Comparison of ENCODE assay signal across 25 cellular contexts in genomic region chr14:38053684-38054083, GRCh38.
DNase-seq lines count a peak whose midpoint lies in the region; ATAC-seq, FAIRE-seq and TF ChIP-seq lines count a peak whose summit lies in the region.
"Had no signal": no experiment of that assay in that cellular context is flagged by ENCODE, and none has a peak within 500 bp of the region (broad histone marks: within the 10 kb centered on the region; RNA-seq: fewer than 3 reads in every experiment).

No MANE protein-coding gene starts in this region.

- 0 out of 3 replicates have a peak, but pooled peaks have one; percentile 25 for ATAC-seq in RWPE2 (ENCODE audit: low read depth)
- peak; percentile 78 for ATAC-seq in left lung
- no peak for ATAC-seq in pancreas
- ATAC-seq: CD8-positive, alpha-beta T cell; HepG2; K562 had no signal

- H3K36me3 Mint-ChIP-seq in activated T-helper 2 cell treated with anti-CD3 and anti-CD28 coated beads, Interferon-gamma antibody, Interleukin-2, Interleukin-4, amounts not matched to agents 10 μg/mL and 5 μg/mL and 100 μg/mL, durations not matched to agents 14 hours and 24 hours and 36 hours (ENCODE audit: low read depth): no peaks in the 10 kb centered on the region

- peaks cover 5% of the 10 kb centered on the region for H3K27me3 Mint-ChIP-seq in activated T-helper 2 cell treated with anti-CD3 and anti-CD28 coated beads, Interferon-gamma antibody, Interleukin-2, Interleukin-4, amounts not matched to agents 10 μg/mL and 5 μg/mL and 100 μg/mL, durations not matched to agents 14 hours and 24 hours and 36 hours (ENCODE audit: low read depth)
- H3K27me3 Mint-ChIP-seq: B cell had no signal

- in situ Hi-C loops in GM13976 (cut with MboI; ENCODE audit: low sequenced_read_pairs, unreplicated experiment): no loop called here

- DNase-seq in cardiac muscle cell (ENCODE audit: low read depth in 1 of 2, low spot score in 1 of 2) (peak in 1 of 2 donors; percentile 31), cardiac septum (ENCODE audit: low spot score) (no peak), RWPE2 (ENCODE audit: low spot score) (no peak), left lung (no peak), GM13976 (ENCODE audit: low spot score) (no peak), pancreas (no peak)
- DNase-seq in stimulated activated CD8-positive, alpha-beta memory T cell treated with anti-CD3 and anti-CD28 coated beads, Interleukin-4, amount 100 ng/mL, for 48 hours: no peak
- DNase-seq in activated T-helper 2 cell treated with anti-CD3 and anti-CD28 coated beads, Interferon-gamma antibody, Interleukin-2, Interleukin-4, amounts not matched to agents 10 μg/mL and 5 μg/mL and 100 μg/mL, durations not matched to agents 14 hours and 24 hours and 36 hours (ENCODE audit: low spot score): no peak
- DNase-seq: Caco-2; CD8-positive, alpha-beta T cell; DMS79 treated with DMSO at 0.1 percent for 48 hours; H9; MM.1S; NCI-H2029; NCI-H446 treated with DMSO at 0.1 percent for 48 hours; NCI-H526; NCI-H82; NK-92 treated with Interleukin-12 subunit alpha and Interleukin-12 subunit beta, amount 100 ng/mL, for 24 hours; RPMI8226; SHP77 treated with DMSO at 0.1 percent for 48 hours had no signal

- H3K36me3 ChIP-seq in cardiac muscle cell: no peaks in the 10 kb centered on the region
- H3K36me3 ChIP-seq in RWPE2 (ENCODE audit: low read depth): no peaks in the 10 kb centered on the region
- no peaks in the 10 kb centered on the region for H3K36me3 ChIP-seq in left lung
- H3K36me3 ChIP-seq in pancreas: no peaks in the 10 kb centered on the region

- no peak overlapping the region for H3K4me3 Mint-ChIP-seq in activated T-helper 2 cell treated with anti-CD3 and anti-CD28 coated beads, Interferon-gamma antibody, Interleukin-2, Interleukin-4, amounts not matched to agents 10 μg/mL and 5 μg/mL and 100 μg/mL, durations not matched to agents 14 hours and 24 hours and 36 hours (ENCODE audit: low read depth)
- H3K4me3 Mint-ChIP-seq: B cell; CD8-positive, alpha-beta T cell; H9 had no signal

- H3K27ac ChIP-seq in cardiac muscle cell (peak overlapping the region; percentile 13), RWPE2 (ENCODE audit: poor library complexity, severe bottlenecking) (no peak overlapping the region), left lung (no peak overlapping the region), pancreas (no peak overlapping the region)
- H3K27ac ChIP-seq: 22Rv1, C4-2B had no signal

- H3K4me1 Mint-ChIP-seq in activated T-helper 2 cell treated with anti-CD3 and anti-CD28 coated beads, Interferon-gamma antibody, Interleukin-2, Interleukin-4, amounts not matched to agents 10 μg/mL and 5 μg/mL and 100 μg/mL, durations not matched to agents 14 hours and 24 hours and 36 hours (ENCODE audit: low read depth): no peaks in the 10 kb centered on the region
- H3K4me1 Mint-ChIP-seq: B cell had no signal

- no peak overlapping the region for H3K27ac Mint-ChIP-seq in activated T-helper 2 cell treated with anti-CD3 and anti-CD28 coated beads, Interferon-gamma antibody, Interleukin-2, Interleukin-4, amounts not matched to agents 10 μg/mL and 5 μg/mL and 100 μg/mL, durations not matched to agents 14 hours and 24 hours and 36 hours
- H3K27ac Mint-ChIP-seq: B cell; CD8-positive, alpha-beta T cell had no signal

- no peaks in the 10 kb centered on the region for H3K9me3 ChIP-seq in cardiac muscle cell (ENCODE audit: low read depth)
- no peaks in the 10 kb centered on the region for H3K9me3 ChIP-seq in RWPE2 (ENCODE audit: severe bottlenecking)
- H3K9me3 ChIP-seq in left lung: no peaks in the 10 kb centered on the region
- H3K9me3 ChIP-seq in pancreas: no peaks in the 10 kb centered on the region
- H3K9me3 ChIP-seq: Caco-2 had no signal

- no peak for TF ChIP-seq CTCF in cardiac muscle cell (IDR thresholded peaks at IDR 0.05; ENCODE audit: low read depth, low read length)
- no peak for TF ChIP-seq CTCF in RWPE2 (IDR thresholded peaks at IDR 0.05; ENCODE audit: poor library complexity, severe bottlenecking)
- TF ChIP-seq CTCF in left lung (IDR thresholded peaks at IDR 0.05): no peak
- TF ChIP-seq CTCF in GM13976 (IDR thresholded peaks at IDR 0.05; ENCODE audit: borderline replicate concordance, control extremely low read depth, extremely low read depth, insufficient read depth, missing control alignments): no peak
- no peak for TF ChIP-seq CTCF in pancreas (IDR thresholded peaks at IDR 0.05)

- H3K4me1 ChIP-seq in cardiac muscle cell (ENCODE audit: low read depth) (peaks cover 10% of the 10 kb centered on the region), RWPE2 (ENCODE audit: insufficient read depth, poor library complexity, severe bottlenecking) (no peaks in the 10 kb centered on the region), left lung (no peaks in the 10 kb centered on the region), pancreas (no peaks in the 10 kb centered on the region)
- H3K4me1 ChIP-seq: Caco-2 had no signal

- H3K4me3 ChIP-seq in cardiac muscle cell (no peak overlapping the region), RWPE2 (ENCODE audit: severe bottlenecking) (no peak overlapping the region), left lung (no peak overlapping the region), pancreas (no peak overlapping the region)
- H3K4me3 ChIP-seq: K562 had no signal

- intact Hi-C loops in cardiac septum (cut with DNase I): no loop called here
- intact Hi-C loops in left lung (cut with DNase I): no loop called here
- intact Hi-C loops in pancreas (cut with DNase I): no loop called here
- intact Hi-C loops in activated T-helper 2 cell treated with anti-CD3 and anti-CD28 coated beads, Interferon-gamma antibody, Interleukin-2, Interleukin-4, amounts not matched to agents 10 μg/mL and 5 μg/mL and 100 μg/mL, durations not matched to agents 14 hours and 24 hours and 36 hours (cut with micrococcal nuclease): no loop called here

- H3K27me3 ChIP-seq in cardiac muscle cell (no peaks in the 10 kb centered on the region), RWPE2 (ENCODE audit: insufficient read depth, poor library complexity, severe bottlenecking) (no peaks in the 10 kb centered on the region), left lung (no peaks in the 10 kb centered on the region), pancreas (no peaks in the 10 kb centered on the region)

- no peaks in the 10 kb centered on the region for H3K9me3 Mint-ChIP-seq in activated T-helper 2 cell treated with anti-CD3 and anti-CD28 coated beads, Interferon-gamma antibody, Interleukin-2, Interleukin-4, amounts not matched to agents 10 μg/mL and 5 μg/mL and 100 μg/mL, durations not matched to agents 14 hours and 24 hours and 36 hours

- FAIRE-seq in pancreas (lab: Jason Lieb, UNC): no peak
- FAIRE-seq: HepG2, K562 had no signal

Comparison
In these comparisons a context has a peak if more than half of its experiments do, and no peak if none do; other contexts are left out.
1. ATAC-seq: peak in RWPE2 (single experiment) and left lung (single experiment); none in pancreas (0 of 4).